Comparison of ENCODE assay signal across 23 cellular contexts in genomic region chr3:11370134-11370533, GRCh38.
A peak's percentile ranks its signal among the peaks of the same experiment; 100 is the strongest.
DNase-seq lines count a peak whose midpoint lies in the region; TF ChIP-seq lines count a peak whose summit lies in the region.
"Had no signal": no experiment of that assay in that cellular context is flagged by ENCODE, and none has a peak within 500 bp of the region (broad histone marks: within the 10 kb centered on the region; RNA-seq: fewer than 3 reads in every experiment).

No MANE protein-coding gene starts in this region.

- CTCF ChIA-PET in OCI-LY7 (lab: Charles Lee; ENCODE audit: unreplicated experiment), result no interaction called here

- H3K27me3 ChIP-seq in vagina, result no peaks in the 10 kb centered on the region

- POLR2A ChIA-PET in OCI-LY7 (lab: Charles Lee), result interaction anchor here (0.7 kb wide), 1 partner anchor 34 kb away, joined by 3 read pairs; no protein-coding TSS in a partner anchor

- H3K9me2 ChIP-seq in OCI-LY7 (ENCODE audit: insufficient read depth, low read length), result no peaks in the 10 kb centered on the region

- H3K4me1 ChIP-seq in vagina, result peaks cover 26% of the 10 kb centered on the region
- H3K4me1 ChIP-seq in OCI-LY7 (ENCODE audit: insufficient read depth, low read length, poor library complexity, severe bottlenecking), result peaks cover 18% of the 10 kb centered on the region

- H3K9me3 ChIP-seq in vagina (no peaks in the 10 kb centered on the region), OCI-LY7 (ENCODE audit: low read length) (no peaks in the 10 kb centered on the region)

- peaks cover 58% of the 10 kb centered on the region for H3K4me1 Mint-ChIP-seq in nephron

- no peak for TF ChIP-seq POLR2A in vagina (IDR thresholded peaks at IDR 0.05)

- H3K79me2 ChIP-seq in OCI-LY7 (ENCODE audit: insufficient read depth, low read depth, low read length), result no peaks in the 10 kb centered on the region

- no peaks in the 10 kb centered on the region for H3K27me3 Mint-ChIP-seq in nephron (ENCODE audit: low read depth)

- in situ Hi-C loops in astrocyte of the spinal cord (cut with HindIII; ENCODE audit: low sequenced_read_pairs), result no loop called here

- no peak overlapping the region for H2AFZ ChIP-seq in OCI-LY7 (ENCODE audit: low read length)
- H2AFZ ChIP-seq: GM23248 had no signal

- DNase-seq in astrocyte of the spinal cord (ENCODE audit: low read depth, low spot score) (peak; percentile 48), fibroblast of pulmonary artery (ENCODE audit: low read depth) (peak; percentile 65), vagina (ENCODE audit: extremely low spot score in 2 of 2) (no peak), OCI-LY7 (ENCODE audit: low spot score) (no peak), A172 (ENCODE audit: low spot score) (no peak), SW480 (ENCODE audit: low spot score) (no peak)
- DNase-seq: AML-193; C1 segment of cervical spinal cord; CD8-positive, alpha-beta T cell; DMS153; GM23248; H9; HFFc6; Kasumi-1; NCI-H1417 treated with DMSO at 0.1 percent for 48 hours; NCI-H187 treated with DMSO at 0.1 percent for 48 hours; NCI-H2227 treated with DMSO at 0.1 percent for 48 hours; NCI-H524 treated with DMSO at 0.1 percent for 48 hours; NCI-H82; RPMI8226; SHP77 had no signal

- no TSS peak for BruUV-seq in OCI-LY7 (replicated peaks; lab: Mats Ljungman, UMichigan)

- H3K27ac ChIP-seq in vagina (peak overlapping the region; percentile 30), OCI-LY7 (ENCODE audit: low read depth, low read length, poor library complexity, severe bottlenecking) (no peak overlapping the region)
- H3K27ac ChIP-seq: GM23248, SK-N-MC had no signal

- H3K36me3 ChIP-seq in vagina (peaks cover 0 to 9% of the 10 kb centered on the region in 2 donors), OCI-LY7 (ENCODE audit: insufficient read depth, low read length) (peaks cover 9% of the 10 kb centered on the region; the same call in 1 of the 2 replicates)

- H3K4me3 ChIP-seq in astrocyte of the spinal cord (ENCODE audit: low read depth, low read length), result no peak overlapping the region
- no peak overlapping the region for H3K4me3 ChIP-seq in fibroblast of pulmonary artery (replicated peaks; ENCODE audit: low read depth, low read length)
- no peak overlapping the region for H3K4me3 ChIP-seq in vagina
- no peak overlapping the region for H3K4me3 ChIP-seq in OCI-LY7 (ENCODE audit: low read depth, low read length, poor library complexity, severe bottlenecking)
- H3K4me3 ChIP-seq: GM23248, SK-N-MC had no signal

- no peaks in the 10 kb centered on the region for H4K20me1 ChIP-seq in OCI-LY7 (ENCODE audit: insufficient read depth, low read length)

- peak overlapping the region in 2 of 3 experiments; percentile 23 to 55 for H3K4me3 Mint-ChIP-seq in nephron
- H3K4me3 Mint-ChIP-seq: CD8-positive, alpha-beta T cell; H9; HFFc6 had no signal

- no peak overlapping the region for H3K4me2 ChIP-seq in OCI-LY7 (ENCODE audit: low read length)

- TF ChIP-seq CTCF in astrocyte of the spinal cord (IDR thresholded peaks at IDR 0.05; ENCODE audit: low read depth, low read length), result no peak
- TF ChIP-seq CTCF in fibroblast of pulmonary artery (IDR thresholded peaks at IDR 0.05; ENCODE audit: low read length, missing control alignments), result no peak
- no peak for TF ChIP-seq CTCF in nephron (IDR thresholded peaks at IDR 0.05; ENCODE audit: unreplicated experiment in 3 of 3)
- no peak for TF ChIP-seq CTCF in vagina (IDR thresholded peaks at IDR 0.05)
- no peak for TF ChIP-seq CTCF in OCI-LY7 (conservative IDR thresholded peaks at IDR 0.05; ENCODE audit: low read length)

- H3K36me3 Mint-ChIP-seq in nephron (ENCODE audit: low read depth), result peaks cover 17% of the 10 kb centered on the region

- peak overlapping the region; percentile 80 to 99 (median 98) for H3K27ac Mint-ChIP-seq in nephron
- H3K27ac Mint-ChIP-seq: CD8-positive, alpha-beta T cell; HFFc6 had no signal

- intact Hi-C loops in vagina (cut with DNase I) (loop anchor here (10.0 kb wide), 1 partner anchor 435 kb away; no protein-coding TSS in a partner anchor), OCI-LY7 (cut with micrococcal nuclease; ENCODE audit: unreplicated experiment) (loop anchor here (10.0 kb wide), 1 partner anchor 1115 kb away; the partner anchor contains the start of gene TSEN2)

- H3K9me3 Mint-ChIP-seq in nephron, result no peaks in the 10 kb centered on the region
- H3K9me3 Mint-ChIP-seq: CD8-positive, alpha-beta T cell; H9; HFFc6 had no signal

Comparison
In these comparisons a context has a peak if more than half of its experiments do, and no peak if none do; other contexts are left out.
1. DNase-seq: peak in astrocyte of the spinal cord (single experiment) and fibroblast of pulmonary artery (single experiment); none in vagina (0 of 2), OCI-LY7 (single experiment), A172 (single experiment) and SW480 (single experiment).